9 cellular contexts compared by ENCODE assay signal in genomic region chr7:118080947-118081346, GRCh38.
DNase-seq lines count a peak whose midpoint lies in the region; ATAC-seq and TF ChIP-seq lines count a peak whose summit lies in the region.
"Had no signal": no experiment of that assay in that cellular context is flagged by ENCODE, and none has a peak within 500 bp of the region (broad histone marks: within the 10 kb centered on the region; RNA-seq: fewer than 3 reads in every experiment).

No MANE protein-coding gene starts in this region.

- H3K27me3 Mint-ChIP-seq in WTC11 (ENCODE audit: low read depth): no peaks in the 10 kb centered on the region

- no peak overlapping the region for H3K4me3 Mint-ChIP-seq in WTC11
- H3K4me3 Mint-ChIP-seq: activated naive CD4-positive, alpha-beta T cell treated with anti-CD3 and anti-CD28 coated beads, Interleukin-2, amount 50 U/mL, for 24 hours had no signal

- peaks cover 20% of the 10 kb centered on the region for H3K4me1 Mint-ChIP-seq in WTC11

- H3K27ac Mint-ChIP-seq in WTC11: no peak overlapping the region
- H3K27ac Mint-ChIP-seq: activated naive CD4-positive, alpha-beta T cell treated with anti-CD3 and anti-CD28 coated beads, Interleukin-2, amount 50 U/mL, for 24 hours had no signal

- ATAC-seq in HG03159 (IDR thresholded peaks at IDR 0.05; ENCODE audit: unreplicated experiment) (peak; percentile 95), WTC11 (peak; percentile 89)

- H3K36me3 Mint-ChIP-seq in WTC11: no peaks in the 10 kb centered on the region
- H3K36me3 Mint-ChIP-seq: activated naive CD4-positive, alpha-beta T cell treated with anti-CD3 and anti-CD28 coated beads, Interleukin-2, amount 50 U/mL, for 24 hours had no signal

- CTCF ChIA-PET in WTC11 (lab: Charles Lee): no interaction called here

- POLR2A ChIA-PET in WTC11 (lab: Charles Lee): no interaction called here

- H3K9me3 Mint-ChIP-seq in WTC11: no peaks in the 10 kb centered on the region

- peak; percentile 16 for DNase-seq in stimulated activated naive CD4-positive, alpha-beta T cell treated with Interleukin-2 at 50 U/mL for 16 hours (lab: John Stamatoyannopoulos, UW)
- DNase-seq in stimulated activated naive CD4-positive, alpha-beta T cell (lab: John Stamatoyannopoulos, UW): no peak
- DNase-seq in WTC11 (ENCODE audit: low spot score) (peak; percentile 17), hepatic stellate cell (ENCODE audit: low spot score) (peak; percentile 2), 8988T (no peak), NCI-H1105 (lab: John Stamatoyannopoulos, UW) (no peak), NCI-H2227 treated with DMSO at 0.1 percent for 48 hours (lab: John Stamatoyannopoulos, UW) (no peak)

- no peak for TF ChIP-seq CTCF in WTC11 (IDR thresholded peaks at IDR 0.05)

TF ChIP-seq in WTC11, 78 proteins besides CTCF, POLR2A, EP300 and RAD21:
- no peak for TF ChIP-seq ZNF512 (CRISPR knock-in tag; IDR thresholded peaks at IDR 0.05; ENCODE audit: borderline replicate concordance)

Comparison
In these comparisons a context has a peak if more than half of its experiments do, and no peak if none do; other contexts are left out.
1. DNase-seq: peak in stimulated activated naive CD4-positive, alpha-beta T cell treated with Interleukin-2 at 50 U/mL for 16 hours (single experiment), WTC11 (single experiment) and hepatic stellate cell (single experiment); none in stimulated activated naive CD4-positive, alpha-beta T cell (0 of 6), 8988T (single experiment), NCI-H1105 (single experiment) and NCI-H2227 treated with DMSO at 0.1 percent for 48 hours (single experiment).